In genomic region chr1:210260087-210260486, GRCh38 we compare ENCODE assay signal across 22 cellular contexts. TPM values are rescaled to one million over a fixed set of nuclear protein-coding genes. Genes with fewer than 3 reads are reported as not detected.
A peak's percentile ranks its signal among the peaks of the same experiment; 100 is the strongest.
DNase-seq lines count a peak whose midpoint lies in the region; ATAC-seq and TF ChIP-seq lines count a peak whose summit lies in the region.
"Had no signal": no experiment of that assay in that cellular context is flagged by ENCODE, and none has a peak within 500 bp of the region (broad histone marks: within the 10 kb centered on the region; RNA-seq: fewer than 3 reads in every experiment).

No MANE protein-coding gene starts in this region.

- H3K27ac ChIP-seq in right cardiac atrium (ENCODE audit: low read length): no peak overlapping the region
- H3K27ac ChIP-seq: colonic mucosa had no signal

- WGBS in right cardiac atrium: 54% methylated on average over 4 of the region's 4 CpGs

- H3K4me3 ChIP-seq in right cardiac atrium (ENCODE audit: low read length) (no peak overlapping the region), fibroblast of mammary gland (ENCODE audit: control insufficient read depth, low read depth, low read length) (no peak overlapping the region)
- H3K4me3 ChIP-seq: colonic mucosa, transverse colon had no signal

- DNase-seq in right cardiac atrium (peak; percentile 39 to 67 (median 53)), cardiac septum (ENCODE audit: low spot score) (no peak), NCI-H1694 treated with DMSO at 0.1 percent for 48 hours (lab: John Stamatoyannopoulos, UW) (peak; percentile 85), fibroblast of mammary gland (ENCODE audit: low read depth) (peak; percentile 48), MV-4-11 (lab: John Stamatoyannopoulos, UW) (no peak)
- no peak for DNase-seq in activated CD4-positive, alpha-beta T cell treated with anti-CD3 and anti-CD28 coated beads for 48 hours
- DNase-seq: activated CD4-positive, alpha-beta T cell treated with anti-CD3 and anti-CD28 coated beads, Interleukin-2, amount 50 U/mL, for 1 hour; activated CD8-positive, alpha-beta memory T cell treated with anti-CD3 and anti-CD28 coated beads, Interleukin-2, amount 50 U/mL, for 4 hours; activated naive CD8-positive, alpha-beta T cell treated with anti-CD3 and anti-CD28 coated beads, Interleukin-2, amount 10 ng/mL, durations not matched to agents 7 days and 5 days; AML-193; colonic mucosa; glutamatergic neuron; MM.1S; NCI-H187 treated with DMSO at 0.1 percent for 48 hours; NCI-H510A treated with DMSO at 0.1 percent for 48 hours; stimulated activated CD4-positive, alpha-beta T cell treated with anti-CD3 and anti-CD28 coated beads, Interleukin-4, amount 100 ng/mL, for 1 hour; T-cell; transverse colon had no signal

- intact Hi-C loops in right cardiac atrium (cut with DNase I) (no loop called here), cardiac septum (cut with DNase I) (no loop called here)

- no peak for ATAC-seq in right cardiac atrium
- ATAC-seq in HG02588 (IDR thresholded peaks at IDR 0.05; ENCODE audit: unreplicated experiment): no peak
- ATAC-seq: left lobe of liver, Right ventricle myocardium inferior, T-cell had no signal

- TF ChIP-seq CTCF in fibroblast of mammary gland (conservative IDR thresholded peaks at IDR 0.05; ENCODE audit: control insufficient read depth, insufficient read depth, low read depth, low read length): no peak

- H3K27me3 ChIP-seq in right cardiac atrium (ENCODE audit: control insufficient read depth, insufficient read depth): no peaks in the 10 kb centered on the region
- H3K27me3 ChIP-seq: colonic mucosa, transverse colon had no signal

- H3K4me1 ChIP-seq in right cardiac atrium (ENCODE audit: control insufficient read depth, insufficient read depth, low read length): peaks cover 3% of the 10 kb centered on the region
- H3K4me1 ChIP-seq: colonic mucosa had no signal

- no peaks in the 10 kb centered on the region for H3K9me3 ChIP-seq in right cardiac atrium (ENCODE audit: control insufficient read depth, low read length)
- H3K9me3 ChIP-seq: colonic mucosa, transverse colon had no signal

RNA-seq across cellular contexts. Expression of gene SERTAD4, which starts 27.5 kb away (rescaled TPM):
- total RNA-seq in right cardiac atrium: 10 to 100 TPM in 3 of 4 donors, 1 to 10 TPM in 1; 9.5 to 16.4 (median 13.0) TPM
- 1.9 TPM for polyA plus RNA-seq in right cardiac atrium
- total RNA-seq in cardiac septum: 3.7 TPM
- total RNA-seq: activated naive CD8-positive, alpha-beta T cell treated with anti-CD3 and anti-CD28 coated beads, Interleukin-2, amount 10 ng/mL, durations not matched to agents 7 days and 5 days; activated T-helper 2 cell treated with anti-CD3 and anti-CD28 coated beads, Interferon-gamma antibody, Interleukin-2, Interleukin-4, amounts not matched to agents 10 μg/mL and 5 μg/mL and 100 μg/mL, durations not matched to agents 14 hours and 24 hours and 36 hours; left lobe of liver; T-cell had no signal

Comparison
In these comparisons a context has a peak if more than half of its experiments do, and no peak if none do; other contexts are left out.
1. DNase-seq: peak in right cardiac atrium (3 of 3), NCI-H1694 treated with DMSO at 0.1 percent for 48 hours (single experiment) and fibroblast of mammary gland (single experiment); none in cardiac septum (single experiment), MV-4-11 (single experiment) and activated CD4-positive, alpha-beta T cell treated with anti-CD3 and anti-CD28 coated beads for 48 hours (single experiment).